Comparison of ENCODE assay signal across 23 cellular contexts in the genomic region with DNA sequence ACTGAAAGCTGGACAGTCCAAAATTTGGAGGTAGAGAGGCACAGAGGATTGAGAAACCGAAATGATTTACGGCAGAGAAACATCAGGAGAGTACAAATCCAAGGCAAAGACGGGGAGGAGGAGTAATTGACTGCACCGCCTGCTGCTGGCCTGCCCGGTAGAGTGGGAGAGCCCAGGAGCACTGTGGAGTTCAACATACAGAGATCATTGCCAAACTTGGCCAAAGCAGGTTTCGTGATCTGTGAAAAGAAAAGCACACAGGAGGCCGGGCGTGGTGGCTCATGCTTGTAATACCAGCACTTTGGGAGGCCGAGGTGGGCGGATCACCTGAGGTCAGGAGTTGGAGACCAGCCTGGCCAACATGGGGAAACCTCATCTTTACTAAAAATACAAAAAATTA.
"Had no signal": no experiment of that assay in that cellular context is flagged by ENCODE, and none has a peak within 500 bp of the region (broad histone marks: within the 10 kb centered on the region; RNA-seq: fewer than 3 reads in every experiment).

No MANE protein-coding gene starts in this region.

- DNase-seq: islet precursor cell; left ventricle myocardium inferior; mesendoderm; naive B cell; natural killer cell; pancreas; posterior cingulate gyrus; retina; right cardiac atrium; sigmoid colon; small intestine; spleen; stimulated activated CD4-positive, alpha-beta T cell treated with anti-CD3 and anti-CD28 coated beads, Interleukin-4, amount 100 ng/mL, for 24 hours; stimulated activated naive CD4-positive, alpha-beta T cell; tibial artery; trophoblast cell; upper lobe of right lung had no signal

- H3K27ac ChIP-seq: hepatocyte, left ventricle myocardium inferior, pancreas, prostate gland, sigmoid colon, spleen, suprapubic skin, thoracic aorta, tibial artery, upper lobe of right lung had no signal

- H2AFZ ChIP-seq: hepatocyte had no signal

- H3K4me3 ChIP-seq: hepatocyte, left ventricle myocardium inferior, lung, pancreas, prostate gland, sigmoid colon, spleen, suprapubic skin, thoracic aorta, tibial artery, upper lobe of right lung had no signal

- H3K27me3 ChIP-seq: hepatocyte, sigmoid colon, suprapubic skin, tibial artery, upper lobe of right lung had no signal

- H3K4me1 ChIP-seq: left ventricle myocardium inferior, pancreas, prostate gland, sigmoid colon, spleen, suprapubic skin, tibial artery, upper lobe of right lung had no signal

- H3K36me3 ChIP-seq: left ventricle myocardium inferior, pancreas, prostate gland, sigmoid colon, spleen, suprapubic skin, thoracic aorta, tibial artery, upper lobe of right lung had no signal

- H3K79me2 ChIP-seq: hepatocyte had no signal

- H3K9me3 ChIP-seq: left ventricle myocardium inferior, pancreas, prostate gland, spleen, suprapubic skin, thoracic aorta, tibial artery, upper lobe of right lung had no signal

- ATAC-seq: natural killer cell; pancreas; right cardiac atrium; stimulated activated effector memory CD8-positive, alpha-beta T cell treated with anti-CD3 and anti-CD28 coated beads, Interleukin-12 subunit alpha, Interleukin-12 subunit beta, amount 100 ng/mL, for 72 hours; upper lobe of right lung had no signal

- H3K4me2 ChIP-seq: hepatocyte had no signal
